In genomic region chr14:93184391-93185332, GRCh38 we compare ENCODE assay signal across 8 cellular contexts. TPM values are rescaled to one million over a fixed set of nuclear protein-coding genes. Genes with fewer than 3 reads are reported as not detected.
A peak's percentile ranks its signal among the peaks of the same experiment; 100 is the strongest.
DNase-seq lines count a peak whose midpoint lies in the region; ATAC-seq and TF ChIP-seq lines count a peak whose summit lies in the region.

Gene LYSET (plus strand): TSS chr14:93185317. CDS start chr14:93185406, 89 bp downstream.
A gene with protein sequence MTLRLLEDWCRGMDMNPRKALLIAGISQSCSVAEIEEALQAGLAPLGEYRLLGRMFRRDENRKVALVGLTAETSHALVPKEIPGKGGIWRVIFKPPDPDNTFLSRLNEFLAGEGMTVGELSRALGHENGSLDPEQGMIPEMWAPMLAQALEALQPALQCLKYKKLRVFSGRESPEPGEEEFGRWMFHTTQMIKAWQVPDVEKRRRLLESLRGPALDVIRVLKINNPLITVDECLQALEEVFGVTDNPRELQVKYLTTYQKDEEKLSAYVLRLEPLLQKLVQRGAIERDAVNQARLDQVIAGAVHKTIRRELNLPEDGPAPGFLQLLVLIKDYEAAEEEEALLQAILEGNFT (minus strand): TSS chr14:93184897. CDS start chr14:93184242, 655 bp downstream.

- peak within 1 kb of the TSS; percentile 85 for H3K4me3 ChIP-seq in kidney epithelial cell (ENCODE audit: low read depth, low read length)

- in situ Hi-C loops in ACHN (cut with HindIII; ENCODE audit: low pct_ligation_motif_present, low pct_unique_long_range_greater_than_20kb, low sequenced_read_pairs), result no loop called here

- peak within 1 kb of the TSS; percentile 96 for H3K27ac ChIP-seq in caudate nucleus (ENCODE audit: low read depth, low read length)

- no peaks in the 10 kb centered on the region for H3K9me3 Mint-ChIP-seq in activated B cell treated with CpG ODN at 0.5 μM for 24 hours

- ATAC-seq in GM18517 (IDR thresholded peaks at IDR 0.05; ENCODE audit: unreplicated experiment) (peak; percentile 86), HG03039 (IDR thresholded peaks at IDR 0.05; ENCODE audit: unreplicated experiment) (peak; percentile 76), activated B cell treated with CpG ODN at 0.5 μM for 24 hours (ENCODE audit: low read depth) (peak; percentile 83)

- peak within 1 kb of the TSS; percentile 92 for H3K4me3 Mint-ChIP-seq in activated B cell treated with CpG ODN at 0.5 μM for 24 hours

- H3K4me1 Mint-ChIP-seq in activated B cell treated with CpG ODN at 0.5 μM for 24 hours, result peaks cover 24% of the 10 kb centered on the region

- DNase-seq in ACHN (peak; percentile 82), NCI-H2171 treated with DMSO at 0.1 percent for 48 hours (lab: John Stamatoyannopoulos, UW) (peak; percentile 89), activated B cell treated with CpG ODN at 0.5 μM for 24 hours (peak; percentile 81), caudate nucleus (lab: John Stamatoyannopoulos, UW) (peak in 60 of 61 donors; percentile 16 to 92 (median 85)), kidney epithelial cell (ENCODE audit: low read depth) (no peak)
- DNase-seq in stimulated activated CD4-positive, alpha-beta T cell treated with anti-CD3 and anti-CD28 coated beads, Interleukin-15, amount 100 ng/mL, for 48 hours (ENCODE audit: low read depth in 2 of 2), result peak; percentile 83 to 84

- no peak for TF ChIP-seq CTCF in activated B cell treated with CpG ODN at 0.5 μM for 24 hours (IDR thresholded peaks at IDR 0.05)
- TF ChIP-seq CTCF in kidney epithelial cell (IDR thresholded peaks at IDR 0.05; ENCODE audit: insufficient read depth, low read length, poor library complexity, severe bottlenecking), result no peak

- intact Hi-C loops in activated B cell treated with CpG ODN at 0.5 μM for 24 hours (cut with micrococcal nuclease), result loop anchor here (1.0 to 10.0 kb wide), 5 partner anchors 23 to 1080 kb away; partner anchors contain the start of genes ATXN3, GOLGA5, GON7 and ITPK1

- H3K27ac Mint-ChIP-seq in activated B cell treated with CpG ODN at 0.5 μM for 24 hours, result peak within 1 kb of the TSS; percentile 93

- peaks cover 36% of the 10 kb centered on the region for H3K36me3 Mint-ChIP-seq in activated B cell treated with CpG ODN at 0.5 μM for 24 hours (ENCODE audit: low read depth)

- no peaks in the 10 kb centered on the region for H3K27me3 ChIP-seq in kidney epithelial cell (ENCODE audit: control insufficient read depth, insufficient read depth, low read length)

- CTCF ChIA-PET in activated B cell treated with CpG ODN at 0.5 μM for 24 hours (lab: Charles Lee), result interaction anchor here (0.5 to 3.0 kb wide), 7 partner anchors 15 to 435 kb away, joined by 3 to 16 read pairs (median 4); partner anchors contain the start of genes GON7, ITPK1 and UBR7

- H3K36me3 ChIP-seq in kidney epithelial cell (ENCODE audit: control insufficient read depth, insufficient read depth, low read length), result no peaks in the 10 kb centered on the region

- POLR2A ChIA-PET in activated B cell treated with CpG ODN at 0.5 μM for 24 hours (lab: Charles Lee), result interaction anchor here (0.6 to 3.7 kb wide), 12 partner anchors 9 to 1145 kb away, joined by 3 to 38 read pairs (median 3); partner anchors contain the start of genes CPSF2, DDX24, GON7 and IFI27L1

- no peaks in the 10 kb centered on the region for H3K27me3 Mint-ChIP-seq in activated B cell treated with CpG ODN at 0.5 μM for 24 hours

RNA-seq across cellular contexts. Expression of gene LYSET, which starts in this region (rescaled TPM):
- total RNA-seq in activated B cell treated with CpG ODN at 0.5 μM for 24 hours (17.6 and 19.3 TPM in 2 replicates), kidney epithelial cell (14.1 and 17.0 TPM in 2 replicates)

RNA-seq across cellular contexts. Expression of the second gene that starts in this region (rescaled TPM):
- 21.3 and 24.4 TPM in 2 replicates for total RNA-seq in activated B cell treated with CpG ODN at 0.5 μM for 24 hours
- 26.1 and 26.2 TPM in 2 replicates for total RNA-seq in kidney epithelial cell
